In genomic region chr18:154151-154550, GRCh38 we compare ENCODE assay signal across 25 cellular contexts. TPM values are rescaled to one million over a fixed set of nuclear protein-coding genes. Genes with fewer than 3 reads are reported as not detected.
DNase-seq lines count a peak whose midpoint lies in the region; TF ChIP-seq lines count a peak whose summit lies in the region.
"Had no signal": no experiment of that assay in that cellular context is flagged by ENCODE, and none has a peak within 500 bp of the region (broad histone marks: within the 10 kb centered on the region; RNA-seq: fewer than 3 reads in every experiment).

No MANE protein-coding gene starts in this region.

- 73 to 79% methylated on average over 7 of the region's 7 CpGs for WGBS in GM23248 (ENCODE audit: low coverage in 1 of 2, low lambda C conversion rate in 2 of 2, missing lambda C conversion rate in 2 of 2), 2 experiments

- TF ChIP-seq CTCF in BE2C (IDR thresholded peaks at IDR 0.05; ENCODE audit: low read depth, low read length) (no peak), brain microvascular endothelial cell (IDR thresholded peaks at IDR 0.05; ENCODE audit: low read depth, low read length, missing control alignments) (no peak)

- no peak overlapping the region for H3K9ac ChIP-seq in GM23248

- H3K4me2 ChIP-seq in GM23248 (ENCODE audit: unreplicated experiment), result no peak overlapping the region
- H3K4me2 ChIP-seq: hepatocyte had no signal

- H3K4me3 ChIP-seq in BE2C (ENCODE audit: low read depth, low read length) (no peak overlapping the region), GM23248 (no peak overlapping the region), brain microvascular endothelial cell (ENCODE audit: low read depth, low read length) (no peak overlapping the region)
- H3K4me3 ChIP-seq: gastroesophageal sphincter, hepatocyte, SK-N-MC, tibial nerve had no signal

- DNase-seq in BE2C (peak; percentile 4), GM23248 (peak; percentile 12), brain microvascular endothelial cell (peak; percentile 34), iris pigment epithelial cell (ENCODE audit: low read depth) (peak; percentile 14), hippocampal formation (lab: John Stamatoyannopoulos, UW) (no peak), retina (no peak), midbrain (lab: John Stamatoyannopoulos, UW) (no peak)
- DNase-seq: activated CD4-positive, alpha-beta T cell treated with anti-CD3 and anti-CD28 coated beads, Interleukin-2, amount 50 U/mL, for 4 hours; activated CD4-positive, CD25-positive, alpha-beta regulatory T cell; activated naive CD4-positive, alpha-beta T cell; CD4-positive, CD25-positive, alpha-beta regulatory T cell; central memory CD4-positive, alpha-beta T cell; erythroblast; H7; Kasumi-1; NCI-H1436 treated with DMSO at 0.1 percent for 48 hours; NCI-H2081 treated with DMSO at 0.1 percent for 48 hours; NCI-H345; NCI-H748 treated with DMSO at 0.1 percent for 48 hours; RPMI8226; T-helper 1 cell had no signal

- H3F3A ChIP-seq in GM23248 (ENCODE audit: insufficient read depth), result peaks cover 5% of the 10 kb centered on the region; the same call in 1 of the 2 replicates

- H3K9me2 ChIP-seq in GM23248 (ENCODE audit: insufficient read depth), result no peaks in the 10 kb centered on the region

- H3K4me1 ChIP-seq in BE2C, result no peaks in the 10 kb centered on the region
- no peaks in the 10 kb centered on the region for H3K4me1 ChIP-seq in GM23248 (ENCODE audit: insufficient read depth)

- H3K27ac ChIP-seq in GM23248 (no peak overlapping the region), brain microvascular endothelial cell (no peak overlapping the region)
- H3K27ac ChIP-seq: gastroesophageal sphincter, hepatocyte, SK-N-MC, tibial nerve had no signal

- in situ Hi-C loops in GM23248 (cut with MboI), result no loop called here
- in situ Hi-C loops in brain microvascular endothelial cell (cut with HindIII; ENCODE audit: low pct_ligation_motif_present, low sequenced_read_pairs), result no loop called here

- peaks cover 5% of the 10 kb centered on the region for H3K79me2 ChIP-seq in GM23248 (ENCODE audit: insufficient read depth)

- H3K36me3 ChIP-seq in BE2C, result no peaks in the 10 kb centered on the region
- H3K36me3 ChIP-seq in GM23248 (ENCODE audit: low read depth), result no peaks in the 10 kb centered on the region
- peaks cover 2% of the 10 kb centered on the region for H3K36me3 ChIP-seq in brain microvascular endothelial cell (replicated peaks)
- H3K36me3 ChIP-seq: gastroesophageal sphincter, tibial nerve had no signal

- no peaks in the 10 kb centered on the region for H3K27me3 ChIP-seq in BE2C
- peaks cover 14% of the 10 kb centered on the region; the same call in 1 of the 2 replicates for H3K27me3 ChIP-seq in GM23248 (replicated peaks; ENCODE audit: insufficient read depth)
- no peaks in the 10 kb centered on the region for H3K27me3 ChIP-seq in brain microvascular endothelial cell (replicated peaks)
- H3K27me3 ChIP-seq: hepatocyte, tibial nerve had no signal

- H3K9me3 ChIP-seq in BE2C, result no peaks in the 10 kb centered on the region
- no peaks in the 10 kb centered on the region for H3K9me3 ChIP-seq in GM23248 (ENCODE audit: low read depth)
- H3K9me3 ChIP-seq: gastroesophageal sphincter, tibial nerve had no signal

- no peaks in the 10 kb centered on the region for H4K20me1 ChIP-seq in GM23248 (ENCODE audit: insufficient read depth)

- H2AFZ ChIP-seq in GM23248, result no peak overlapping the region
- H2AFZ ChIP-seq: hepatocyte had no signal

RNA-seq across cellular contexts. Expression of gene USP14, which starts 4.2 kb away (rescaled TPM):
- 33.9 TPM for polyA plus RNA-seq in BE2C (2012; ENCODE audit: insufficient read depth, insufficient read length, low read depth)
- total RNA-seq in GM23248 (2014; rRNA removed; shearing (Covaris generic)), result 13.9 and 16.1 TPM in 2 replicates
- 94.8 and 96.9 TPM in 2 replicates for polyA plus RNA-seq in GM23248 (2016; fragmentation: Nextera tagmentation; extraction: Ambion mirVana)

Comparison
In these comparisons a context has a peak if more than half of its experiments do, and no peak if none do; other contexts are left out.
1. DNase-seq: peak in BE2C (single experiment), GM23248 (single experiment), brain microvascular endothelial cell (single experiment) and iris pigment epithelial cell (single experiment); none in hippocampal formation (0 of 2), retina (single experiment) and midbrain (single experiment).